28 cellular contexts compared by ENCODE assay signal in the genomic region with DNA sequence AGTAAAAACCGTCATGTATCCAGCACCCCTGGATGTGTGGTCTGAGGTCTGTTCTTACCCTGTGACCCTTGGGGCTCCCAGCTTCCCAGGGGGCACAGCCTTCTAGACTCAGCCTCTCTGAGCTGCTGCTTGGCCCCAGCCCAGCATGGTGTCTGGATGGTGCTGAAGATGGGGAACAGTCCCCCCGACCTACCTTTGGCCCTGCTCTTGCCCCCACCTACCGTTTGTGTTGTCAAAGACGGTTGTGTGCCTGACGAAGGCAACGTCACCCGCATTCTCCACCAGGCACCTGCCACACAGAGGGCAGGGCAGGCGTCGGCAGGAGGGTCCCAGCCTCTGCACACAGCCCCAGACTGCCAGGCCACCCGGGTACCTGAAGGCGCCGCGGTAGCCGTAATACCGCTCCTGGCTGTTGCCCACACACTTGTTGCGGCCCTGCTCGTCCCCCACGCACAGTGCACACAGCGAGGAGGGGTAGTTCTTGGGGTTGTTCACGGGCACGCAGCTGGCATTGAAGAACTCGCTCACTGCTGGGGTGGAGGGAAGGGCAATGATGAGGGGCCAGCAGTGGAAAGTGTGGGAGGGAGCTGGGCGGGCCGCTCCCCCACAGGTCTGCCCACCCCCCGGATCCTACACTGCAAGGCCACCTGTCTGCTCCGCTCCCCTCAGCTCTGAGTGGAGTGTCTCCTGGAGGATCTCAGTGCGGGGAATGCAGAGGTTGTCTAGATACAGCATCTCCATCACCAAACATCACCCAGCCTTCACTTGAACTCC.
"Had no signal": no experiment of that assay in that cellular context is flagged by ENCODE, and none has a peak within 500 bp of the region (broad histone marks: within the 10 kb centered on the region; RNA-seq: fewer than 3 reads in every experiment).

No MANE protein-coding gene starts in this region.

- H3K27ac ChIP-seq: brain microvascular endothelial cell, cardiac muscle cell, RWPE1 had no signal

- H3K4me3 ChIP-seq: cardiac muscle cell had no signal

- H3K27me3 Mint-ChIP-seq: activated CD4-positive, alpha-beta memory T cell treated with anti-CD3 and anti-CD28 coated beads for 36 hours; activated CD4-positive, alpha-beta T cell treated with anti-CD3 and anti-CD28 coated beads, Interleukin-2, amount 10 ng/mL, durations not matched to agents 24 days and 14 days; activated naive CD8-positive, alpha-beta T cell; activated T-helper 17 cell treated with anti-CD3 and anti-CD28 coated beads, Interleukin-2, amount 50 U/mL, for 72 hours; T-helper 17 cell had no signal

- H3K27me3 ChIP-seq: brain microvascular endothelial cell, cardiac muscle cell had no signal

- DNase-seq: activated CD4-positive, alpha-beta memory T cell treated with anti-CD3 and anti-CD28 coated beads for 36 hours; activated CD4-positive, alpha-beta T cell treated with anti-CD3 and anti-CD28 coated beads, Interleukin-2, amount 10 ng/mL, durations not matched to agents 24 days and 14 days; activated CD4-positive, CD25-positive, alpha-beta regulatory T cell treated with anti-CD3 and anti-CD28 coated beads, Interleukin-2, amount 50 U/mL, for 72 hours; activated CD8-positive, alpha-beta memory T cell treated with anti-CD3 and anti-CD28 coated beads for 24 hours; activated gamma-delta T cell; activated naive CD4-positive, alpha-beta T cell treated with anti-CD3 and anti-CD28 coated beads for 36 hours; activated T-cell treated with anti-CD3 and anti-CD28 coated beads, Interleukin-2, amount 50 U/mL, for 4 hours; amygdala; brain microvascular endothelial cell; Karpas-422; MM.1S; NCI-H1105; NCI-H1436; NCI-H1694 treated with DMSO at 0.1 percent for 48 hours; NCI-H2029 treated with DMSO at 0.1 percent for 48 hours; NCI-H345; NCI-H510A; NCI-H526 treated with DMSO at 0.1 percent for 48 hours; NCI-H82; OCI-M1; SHP77 treated with DMSO at 0.1 percent for 48 hours; T-helper 9 cell had no signal

- H3K36me3 Mint-ChIP-seq: activated CD4-positive, alpha-beta memory T cell treated with anti-CD3 and anti-CD28 coated beads for 36 hours; activated naive CD8-positive, alpha-beta T cell; WTC11 had no signal

- H3K36me3 ChIP-seq: brain microvascular endothelial cell, cardiac muscle cell had no signal

- H3K27ac Mint-ChIP-seq: activated CD4-positive, alpha-beta memory T cell treated with anti-CD3 and anti-CD28 coated beads for 36 hours; activated CD4-positive, alpha-beta T cell treated with anti-CD3 and anti-CD28 coated beads, Interleukin-2, amount 10 ng/mL, durations not matched to agents 24 days and 14 days; activated naive CD4-positive, alpha-beta T cell treated with anti-CD3 and anti-CD28 coated beads for 36 hours; activated naive CD8-positive, alpha-beta T cell; activated T-helper 17 cell treated with anti-CD3 and anti-CD28 coated beads, Interleukin-2, amount 50 U/mL, for 72 hours; T-helper 17 cell; WTC11 had no signal

- H3K9me3 Mint-ChIP-seq: activated CD4-positive, alpha-beta memory T cell treated with anti-CD3 and anti-CD28 coated beads for 36 hours; activated CD4-positive, alpha-beta T cell treated with anti-CD3 and anti-CD28 coated beads, Interleukin-2, amount 10 ng/mL, durations not matched to agents 24 days and 14 days; activated naive CD4-positive, alpha-beta T cell treated with anti-CD3 and anti-CD28 coated beads for 36 hours; activated T-cell treated with anti-CD3 and anti-CD28 coated beads, Interleukin-2, amount 50 U/mL, for 4 hours; activated T-helper 17 cell treated with anti-CD3 and anti-CD28 coated beads, Interleukin-2, amount 50 U/mL, for 72 hours; WTC11 had no signal

- H3K4me3 Mint-ChIP-seq: activated CD4-positive, alpha-beta memory T cell treated with anti-CD3 and anti-CD28 coated beads for 36 hours; activated CD4-positive, alpha-beta T cell treated with anti-CD3 and anti-CD28 coated beads, Interleukin-2, amount 10 ng/mL, durations not matched to agents 24 days and 14 days; activated naive CD4-positive, alpha-beta T cell treated with anti-CD3 and anti-CD28 coated beads for 36 hours; activated naive CD8-positive, alpha-beta T cell; activated T-cell treated with anti-CD3 and anti-CD28 coated beads, Interleukin-2, amount 50 U/mL, for 4 hours; activated T-helper 17 cell treated with anti-CD3 and anti-CD28 coated beads, Interleukin-2, amount 50 U/mL, for 72 hours; T-helper 17 cell; WTC11 had no signal
